Comparison of ENCODE assay signal across 1 cellular context in genomic region chr19:38405276-38405675, GRCh38.
TF ChIP-seq lines count a peak whose summit lies in the region.

No MANE protein-coding gene starts in this region.

TF ChIP-seq in K562, 482 proteins besides CTCF, POLR2A, EP300 and RAD21:
- TF ChIP-seq ZNF24 (IDR thresholded peaks at IDR 0.05), result no peak
- no peak for TF ChIP-seq ZNF324 (CRISPR knock-in tag; IDR thresholded peaks at IDR 0.05)
- peak; percentile 78 for TF ChIP-seq ZBTB33 (CRISPR knock-in tag; IDR thresholded peaks at IDR 0.05)
- TF ChIP-seq E2F6 (IDR thresholded peaks at IDR 0.05; ENCODE audit: borderline replicate concordance in 1 of 2, extremely low read depth in 1 of 2, insufficient read depth in 1 of 2, insufficient read length in 1 of 2, low read depth in 1 of 2, low read length in 1 of 2, poor library complexity in 1 of 2, severe bottlenecking in 1 of 2), result no peak
